9 cellular contexts compared by ENCODE assay signal in genomic region chr4:110869862-110870577, GRCh38.
DNase-seq lines count a peak whose midpoint lies in the region; ATAC-seq and TF ChIP-seq lines count a peak whose summit lies in the region.
"Had no signal": no experiment of that assay in that cellular context is flagged by ENCODE, and none has a peak within 500 bp of the region (broad histone marks: within the 10 kb centered on the region; RNA-seq: fewer than 3 reads in every experiment).

No MANE protein-coding gene starts in this region.

- no peaks in the 10 kb centered on the region for H3K9me3 ChIP-seq in OCI-LY3 (ENCODE audit: insufficient read depth, low read length)
- H3K9me3 ChIP-seq in MG63, result no peaks in the 10 kb centered on the region

- peak overlapping the region; percentile 74 for H3K4me2 ChIP-seq in OCI-LY3 (ENCODE audit: low read length)

- H3K4me1 ChIP-seq in ACC112 (ENCODE audit: control insufficient read depth, insufficient read depth, low read length, unreplicated experiment) (peaks cover 26% of the 10 kb centered on the region), OCI-LY3 (ENCODE audit: low read length) (peaks cover 45% of the 10 kb centered on the region)

- ATAC-seq in GM19025 (IDR thresholded peaks at IDR 0.05; ENCODE audit: low read depth, unreplicated experiment) (peak; percentile 61), HG02970 (IDR thresholded peaks at IDR 0.05; ENCODE audit: low FRiP score, unreplicated experiment) (peak; percentile 89)

- H4K20me1 ChIP-seq in OCI-LY3 (ENCODE audit: insufficient read depth, low read length), result peaks cover 5% of the 10 kb centered on the region; the same call in 1 of the 2 replicates

- H2AFZ ChIP-seq in ACC112 (ENCODE audit: low read length, unreplicated experiment) (peak overlapping the region; percentile 62), OCI-LY3 (ENCODE audit: low read depth, low read length) (no peak overlapping the region)

- H3K27me3 ChIP-seq in ACC112 (ENCODE audit: insufficient read depth, low read length) (no peaks in the 10 kb centered on the region), OCI-LY3 (ENCODE audit: low read depth, low read length) (peaks cover 25% of the 10 kb centered on the region), MG63 (no peaks in the 10 kb centered on the region)

- no peak for DNase-seq in GF-D8 (lab: John Stamatoyannopoulos, UW)
- DNase-seq in amygdala (lab: John Stamatoyannopoulos, UW), result no peak
- DNase-seq in activated CD4-positive, CD25-positive, alpha-beta regulatory T cell treated with anti-CD3 and anti-CD28 coated beads, Interleukin-2, amount 50 U/mL, for 72 hours, result no peak
- DNase-seq in MG63, result no peak
- DNase-seq: NCI-H2081 treated with DMSO at 0.1 percent for 48 hours had no signal

- peak overlapping the region; percentile 64 for H3K27ac ChIP-seq in ACC112 (ENCODE audit: low read depth, low read length)
- H3K27ac ChIP-seq in OCI-LY3 (ENCODE audit: low read length), result peak overlapping the region; percentile 9; the same call in 1 of the 2 replicates

- TF ChIP-seq CTCF in OCI-LY3 (IDR thresholded peaks at IDR 0.05; ENCODE audit: low read depth, low read length), result no peak

- H3K9ac ChIP-seq in OCI-LY3 (ENCODE audit: low read length), result no peak overlapping the region; the same call in 1 of the 2 replicates

- H3K4me3 ChIP-seq in ACC112 (ENCODE audit: low read depth, low read length) (peak overlapping the region; percentile 12; the same call in 1 of the 2 replicates), OCI-LY3 (ENCODE audit: low read length) (peak overlapping the region; percentile 50; the same call in 1 of the 2 replicates), MG63 (no peak overlapping the region)

- H3K79me2 ChIP-seq in ACC112 (ENCODE audit: control insufficient read depth, insufficient read depth, low read length, unreplicated experiment) (no peaks in the 10 kb centered on the region), OCI-LY3 (ENCODE audit: low read length) (no peaks in the 10 kb centered on the region)

- no peaks in the 10 kb centered on the region for H3K36me3 ChIP-seq in ACC112 (ENCODE audit: insufficient read depth, low read length)
- H3K36me3 ChIP-seq in OCI-LY3 (replicated peaks; ENCODE audit: low read depth, low read length), result no peaks in the 10 kb centered on the region
- H3K36me3 ChIP-seq in MG63, result no peaks in the 10 kb centered on the region
